In genomic region chrX:49043987-49044281, GRCh38 we compare ENCODE assay signal across 8 cellular contexts. TPM values are rescaled to one million over a fixed set of nuclear protein-coding genes. Genes with fewer than 3 reads are reported as not detected.
DNase-seq lines count a peak whose midpoint lies in the region; ATAC-seq and TF ChIP-seq lines count a peak whose summit lies in the region.

No MANE protein-coding gene starts in this region.

- peaks cover 39% of the 10 kb centered on the region for H3K9me3 Mint-ChIP-seq in nephron progenitor cell

- H3K27me3 Mint-ChIP-seq in nephron progenitor cell (ENCODE audit: low read depth, poor library complexity), result peaks cover 3% of the 10 kb centered on the region

- H3K36me3 ChIP-seq in BJ (ENCODE audit: control insufficient read depth, insufficient read depth, low read length) (peaks cover 7% of the 10 kb centered on the region), MG63 (peaks cover 11% of the 10 kb centered on the region)

- H3K27ac Mint-ChIP-seq in nephron progenitor cell, result no peak overlapping the region

- H3K9me3 ChIP-seq in MG63, result no peaks in the 10 kb centered on the region

- intact Hi-C loops in dorsolateral prefrontal cortex (cut with DNase I), result loop anchor here (2.0 to 10.0 kb wide), 4 partner anchors 33 to 239 kb away; partner anchors contain the start of genes GRIPAP1 (in 1 of the 2), HDAC6 (in 1 of the 2), OTUD5 (in 1 of the 2) and WDR45 (in 1 of the 2)

- CTCF ChIA-PET in BJ (lab: Yijun Ruan, JAX), result interaction anchor here (0.7 to 1.5 kb wide), 3 partner anchors 9 to 146 kb away, joined by 3 to 5 read pairs (median 3); partner anchors contain the start of genes PQBP1 and TIMM17B

- H3K27me3 ChIP-seq in BJ (ENCODE audit: control insufficient read depth, insufficient read depth, low read length) (no peaks in the 10 kb centered on the region), MG63 (no peaks in the 10 kb centered on the region), dorsolateral prefrontal cortex (peaks cover 0 to 18% (median 0%) of the 10 kb centered on the region in 45 donors)

- peaks cover under 1% of the 10 kb centered on the region for H3K36me3 Mint-ChIP-seq in nephron progenitor cell (ENCODE audit: low read depth)

- H3K27ac ChIP-seq in dorsolateral prefrontal cortex, result peak overlapping the region in 52 of 59 donors; percentile 9 to 95 (median 74)

- ATAC-seq in GM18868 (IDR thresholded peaks at IDR 0.05; ENCODE audit: unreplicated experiment) (no peak), HG03045 (IDR thresholded peaks at IDR 0.05; ENCODE audit: unreplicated experiment) (no peak), HG02885 (IDR thresholded peaks at IDR 0.05; ENCODE audit: poor library complexity, unreplicated experiment) (no peak)

- TF ChIP-seq CTCF in BJ (IDR thresholded peaks at IDR 0.05; ENCODE audit: insufficient read depth, low read depth, low read length) (no peak), dorsolateral prefrontal cortex (IDR thresholded peaks at IDR 0.05 in 54 of 56, conservative IDR thresholded peaks at IDR 0.05 in 2 of 56; ENCODE audit: low read depth in 1 of 56, partially characterized antibody in 56 of 56) (peak in 3 of 56 donors; percentile 1 to 5 (median 3)), nephron progenitor cell (IDR thresholded peaks at IDR 0.05) (no peak)

- DNase-seq in BJ (ENCODE audit: low read depth), result no peak
- no peak for DNase-seq in MG63
- no peak for DNase-seq in dorsolateral prefrontal cortex
- no peak for DNase-seq in nephron progenitor cell
- DNase-seq in CD1c-positive myeloid dendritic cell (ENCODE audit: extremely low spot score), result no peak

- peak overlapping the region; percentile 93 for H3K4me3 Mint-ChIP-seq in nephron progenitor cell

- peaks cover 36% of the 10 kb centered on the region for H3K4me1 Mint-ChIP-seq in nephron progenitor cell

- 0 out of 2 replicates have a peak overlapping the region, but pooled peaks have one; percentile 9 for H3K4me3 ChIP-seq in BJ (ENCODE audit: low read depth, low read length)
- peak overlapping the region; percentile 17; the same call in 1 of the 2 replicates for H3K4me3 ChIP-seq in MG63
- peak overlapping the region in 57 of 59 donors; percentile 8 to 88 (median 51) for H3K4me3 ChIP-seq in dorsolateral prefrontal cortex

- POLR2A ChIA-PET in BJ (lab: Charles Lee), result no interaction called here

RNA-seq across cellular contexts. Expression of gene TFE3, which starts 0.8 kb away (rescaled TPM):
- polyA plus RNA-seq in BJ (2011; rRNA removed), result 20.8 and 26.4 TPM in 2 replicates
- polyA minus RNA-seq in BJ (2011; rRNA and poly(A)+ RNA removed), result 31.8 and 39.2 TPM in 2 replicates
- total RNA-seq in MG63 (2014; rRNA removed; shearing (Covaris generic); ENCODE audit: low replicate concordance), result 41.4 and 49.3 TPM in 2 replicates
- total RNA-seq in dorsolateral prefrontal cortex, result 10 to 100 TPM; 45.0 to 84.2 (median 59.0) TPM

RNA-seq across cellular contexts. Expression of gene CCDC120, which starts 14.9 kb away (rescaled TPM):
- 0.49 and 0.96 TPM in 2 replicates for polyA plus RNA-seq in BJ (2011; rRNA removed)
- 0.38 and 0.57 TPM in 2 replicates for polyA minus RNA-seq in BJ (2011; rRNA and poly(A)+ RNA removed)
- total RNA-seq in MG63 (2014; rRNA removed; shearing (Covaris generic); ENCODE audit: low replicate concordance), result 0.30 and 0.59 TPM in 2 replicates
- 10 to 100 TPM in 36 of 120 experiments, 1 to 10 TPM in 84; 3.7 to 15.5 (median 8.7) TPM for total RNA-seq in dorsolateral prefrontal cortex

RNA-seq across cellular contexts. Expression of gene PRAF2, which starts 29.9 kb away (rescaled TPM):
- 41.4 and 48.8 TPM in 2 replicates for polyA plus RNA-seq in BJ (2011; rRNA removed)
- polyA minus RNA-seq in BJ (2011; rRNA and poly(A)+ RNA removed), result 28.3 and 44.3 TPM in 2 replicates
- 1.9 TPM in 1 of 2 replicates, not detected in the other for total RNA-seq in MG63 (2014; rRNA removed; shearing (Covaris generic); ENCODE audit: low replicate concordance)
- 10 to 100 TPM; 34.5 to 81.5 (median 48.2) TPM for total RNA-seq in dorsolateral prefrontal cortex

RNA-seq across cellular contexts. Expression of gene WDR45, which starts 35.8 kb away (rescaled TPM):
- polyA plus RNA-seq in BJ (2011; rRNA removed), result 107 and 165 TPM in 2 replicates
- 68.5 and 116 TPM in 2 replicates for polyA minus RNA-seq in BJ (2011; rRNA and poly(A)+ RNA removed)
- 35.9 and 43.1 TPM in 2 replicates for total RNA-seq in MG63 (2014; rRNA removed; shearing (Covaris generic); ENCODE audit: low replicate concordance)
- 100 to 1,000 TPM in 6 of 120 experiments, 10 to 100 TPM in 114; 52.9 to 142 (median 77.9) TPM for total RNA-seq in dorsolateral prefrontal cortex

RNA-seq across cellular contexts. Expression of gene GRIPAP1, which starts 41.9 kb away (rescaled TPM):
- polyA plus RNA-seq in BJ (2011; rRNA removed), result 23.4 and 23.5 TPM in 2 replicates
- 9.6 and 15.1 TPM in 2 replicates for polyA minus RNA-seq in BJ (2011; rRNA and poly(A)+ RNA removed)
- total RNA-seq in MG63 (2014; rRNA removed; shearing (Covaris generic); ENCODE audit: low replicate concordance), result 15.7 and 20.3 TPM in 2 replicates
- 100 to 1,000 TPM in 117 of 120 experiments, 10 to 100 TPM in 3; 95.2 to 201 (median 126) TPM for total RNA-seq in dorsolateral prefrontal cortex

Comparison
In these comparisons a context has a peak if more than half of its experiments do, and no peak if none do; other contexts are left out.
1. RNA of gene PRAF2, which starts 29.9 kb away (total RNA-seq): 34.5 to 81.5 TPM in dorsolateral prefrontal cortex; 1.9 TPM in MG63; every median in the first group is over 10 times any median in the second.
2. Peak in every context shown above with its lines, with median percentiles within 50 percentile points of each other: H3K4me3 ChIP-seq.